ENCODE assay signal across 10 cellular contexts in the genomic region with DNA sequence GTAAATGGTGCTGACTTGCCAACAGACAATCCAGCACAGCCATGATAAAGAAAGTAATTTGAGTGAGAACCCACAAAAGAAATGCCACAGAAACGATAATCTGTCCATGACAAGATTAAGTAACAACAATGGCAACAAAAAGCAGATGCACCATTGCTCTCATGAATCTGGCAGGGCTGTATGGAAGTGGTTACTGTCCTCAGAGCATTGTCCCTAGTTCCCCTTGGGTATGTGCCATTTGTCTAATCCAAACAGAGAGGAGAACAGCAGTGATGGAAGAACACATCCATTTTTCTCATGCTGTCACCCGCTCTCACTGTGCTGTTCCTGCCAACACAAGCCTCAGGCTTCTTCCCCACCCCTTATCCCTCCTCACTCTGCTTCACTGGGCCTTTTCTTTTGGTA.
A peak's percentile ranks its signal among the peaks of the same experiment; 100 is the strongest.
DNase-seq lines count a peak whose midpoint lies in the region; ATAC-seq and TF ChIP-seq lines count a peak whose summit lies in the region.
"Had no signal": no experiment of that assay in that cellular context is flagged by ENCODE, and none has a peak within 500 bp of the region (broad histone marks: within the 10 kb centered on the region; RNA-seq: fewer than 3 reads in every experiment).

No MANE protein-coding gene starts in this region.

- H3K4me1 ChIP-seq in A673 (ENCODE audit: insufficient read depth, low read length, poor library complexity, severe bottlenecking) (peaks cover 23% of the 10 kb centered on the region), MM.1S (ENCODE audit: low read length) (no peaks in the 10 kb centered on the region)

- no peak overlapping the region for H2AFZ ChIP-seq in MM.1S (ENCODE audit: low read length)

- H3K9me2 ChIP-seq in MM.1S (replicated peaks; ENCODE audit: insufficient read depth, low read length): no peaks in the 10 kb centered on the region

- H4K20me1 ChIP-seq in MM.1S (ENCODE audit: insufficient read depth, low read length): no peaks in the 10 kb centered on the region

- H3K79me2 ChIP-seq in MM.1S (ENCODE audit: low read length): peaks cover 37% of the 10 kb centered on the region

- no peak overlapping the region for H3K4me2 ChIP-seq in MM.1S (ENCODE audit: low read depth, low read length)

- POLR2A ChIA-PET in A673 (lab: Charles Lee; ENCODE audit: low non-redundant PET): no interaction called here

- H3K4me3 ChIP-seq in A673 (ENCODE audit: low read depth, low read length, poor library complexity, severe bottlenecking) (no peak overlapping the region), MM.1S (ENCODE audit: low read length) (no peak overlapping the region)

- CTCF ChIA-PET in A673 (lab: Charles Lee): no interaction called here

- intact Hi-C loops in A673 (cut with micrococcal nuclease; ENCODE audit: unreplicated experiment) (no loop called here), left colon (cut with DNase I, micrococcal nuclease) (no loop called here)

- H3K27me3 ChIP-seq in A673 (replicated peaks; ENCODE audit: insufficient read depth, low read depth, low read length, poor library complexity): no peaks in the 10 kb centered on the region
- H3K27me3 ChIP-seq in MM.1S (replicated peaks; ENCODE audit: insufficient read depth, low read length): no peaks in the 10 kb centered on the region

- H3K27ac ChIP-seq in A673 (ENCODE audit: low read depth, low read length, poor library complexity, severe bottlenecking) (no peak overlapping the region), MM.1S (ENCODE audit: low read length) (no peak overlapping the region)
- H3K27ac ChIP-seq: C4-2B had no signal

- H3K9me3 ChIP-seq in A673 (ENCODE audit: low read depth, low read length, poor library complexity, severe bottlenecking): no peaks in the 10 kb centered on the region
- H3K9me3 ChIP-seq in MM.1S (replicated peaks; ENCODE audit: insufficient read depth, low read length): no peaks in the 10 kb centered on the region

- no TSS peak for BruUV-seq in A673 (replicated peaks; lab: Mats Ljungman, UMichigan)

- peak; percentile 56 for DNase-seq in A673 (ENCODE audit: low spot score)
- peak; percentile 28 for DNase-seq in NCI-H1092 (lab: John Stamatoyannopoulos, UW)
- peak; percentile 43 for DNase-seq in astrocyte of the hippocampus (ENCODE audit: low read depth, low spot score)
- DNase-seq in left colon: peak in 1 of 2 donors; percentile 38
- no peak for DNase-seq in MM.1S
- no peak for DNase-seq in NCI-H1436 (lab: John Stamatoyannopoulos, UW)
- DNase-seq: activated CD4-positive, alpha-beta T cell treated with anti-CD3 and anti-CD28 coated beads for 1 hour had no signal

- H3F3A ChIP-seq in MM.1S (ENCODE audit: insufficient read depth, low read length): no peaks in the 10 kb centered on the region

- TF ChIP-seq CTCF in A673 (conservative IDR thresholded peaks at IDR 0.05; ENCODE audit: low read depth, low read length): no peak
- TF ChIP-seq CTCF in MM.1S (IDR thresholded peaks at IDR 0.05; ENCODE audit: low read length): no peak

- peak; percentile 40 for ATAC-seq in left colon
- ATAC-seq in GM21526 (IDR thresholded peaks at IDR 0.05; ENCODE audit: low FRiP score, unreplicated experiment): no peak
- no peak for ATAC-seq in HG03442 (IDR thresholded peaks at IDR 0.05; ENCODE audit: unreplicated experiment)

- no peak overlapping the region for H3K9ac ChIP-seq in MM.1S (ENCODE audit: low read length)

- H3K36me3 ChIP-seq in A673 (ENCODE audit: insufficient read depth, low read length, poor library complexity, severe bottlenecking): no peaks in the 10 kb centered on the region
- H3K36me3 ChIP-seq in MM.1S (replicated peaks; ENCODE audit: insufficient read depth, low read length): no peaks in the 10 kb centered on the region

Comparison
In these comparisons a context has a peak if more than half of its experiments do, and no peak if none do; other contexts are left out.
1. DNase-seq: peak in A673 (single experiment), NCI-H1092 (single experiment) and astrocyte of the hippocampus (single experiment); none in MM.1S (single experiment) and NCI-H1436 (single experiment).